ENCODE assay signal across 1 cellular context in genomic region chr1:2194898-2195673, GRCh38.
TF ChIP-seq lines count a peak whose summit lies in the region.

No MANE protein-coding gene starts in this region.

TF ChIP-seq in HepG2, 621 proteins besides CTCF, POLR2A, EP300 and RAD21 (continued from another document and continues in another):
- TF ChIP-seq RFX1 (IDR thresholded peaks at IDR 0.05): no peak
- TF ChIP-seq FOXJ3 (CRISPR knock-in tag; IDR thresholded peaks at IDR 0.05; ENCODE audit: borderline replicate concordance): peak; percentile 55; the same call in 1 of the 2 replicates
- TF ChIP-seq NKX3-1 (CRISPR knock-in tag; IDR thresholded peaks at IDR 0.05): peak; percentile 64; the same call in 1 of the 2 replicates
- no peak for TF ChIP-seq PHB2 (IDR thresholded peaks at IDR 0.05; ENCODE audit: partially characterized antibody)
- TF ChIP-seq PRPF4 (IDR thresholded peaks at IDR 0.05; ENCODE audit: low read depth, low read length, poor library complexity, severe bottlenecking): no peak
- TF ChIP-seq GTF3A (CRISPR knock-in tag; conservative IDR thresholded peaks at IDR 0.05): no peak
- peak; percentile 86; a peak in 3 of 4 replicates for TF ChIP-seq HMGXB4 (CRISPR knock-in tag; IDR thresholded peaks at IDR 0.05; ENCODE audit: borderline replicate concordance in 1 of 2, low read depth in 1 of 2)
- TF ChIP-seq, protein P1, sequence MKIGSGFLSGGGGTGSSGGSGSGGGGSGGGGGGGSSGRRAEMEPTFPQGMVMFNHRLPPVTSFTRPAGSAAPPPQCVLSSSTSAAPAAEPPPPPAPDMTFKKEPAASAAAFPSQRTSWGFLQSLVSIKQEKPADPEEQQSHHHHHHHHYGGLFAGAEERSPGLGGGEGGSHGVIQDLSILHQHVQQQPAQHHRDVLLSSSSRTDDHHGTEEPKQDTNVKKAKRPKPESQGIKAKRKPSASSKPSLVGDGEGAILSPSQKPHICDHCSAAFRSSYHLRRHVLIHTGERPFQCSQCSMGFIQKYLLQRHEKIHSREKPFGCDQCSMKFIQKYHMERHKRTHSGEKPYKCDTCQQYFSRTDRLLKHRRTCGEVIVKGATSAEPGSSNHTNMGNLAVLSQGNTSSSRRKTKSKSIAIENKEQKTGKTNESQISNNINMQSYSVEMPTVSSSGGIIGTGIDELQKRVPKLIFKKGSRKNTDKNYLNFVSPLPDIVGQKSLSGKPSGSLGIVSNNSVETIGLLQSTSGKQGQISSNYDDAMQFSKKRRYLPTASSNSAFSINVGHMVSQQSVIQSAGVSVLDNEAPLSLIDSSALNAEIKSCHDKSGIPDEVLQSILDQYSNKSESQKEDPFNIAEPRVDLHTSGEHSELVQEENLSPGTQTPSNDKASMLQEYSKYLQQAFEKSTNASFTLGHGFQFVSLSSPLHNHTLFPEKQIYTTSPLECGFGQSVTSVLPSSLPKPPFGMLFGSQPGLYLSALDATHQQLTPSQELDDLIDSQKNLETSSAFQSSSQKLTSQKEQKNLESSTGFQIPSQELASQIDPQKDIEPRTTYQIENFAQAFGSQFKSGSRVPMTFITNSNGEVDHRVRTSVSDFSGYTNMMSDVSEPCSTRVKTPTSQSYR (CRISPR knock-in tag; IDR thresholded peaks at IDR 0.05; ENCODE audit: borderline replicate concordance): no peak
- TF ChIP-seq ZNF777 (CRISPR knock-in tag; IDR thresholded peaks at IDR 0.05): peak; percentile 53
- peak; percentile 49; the same call in 1 of the 2 replicates for TF ChIP-seq SATB2 (CRISPR knock-in tag; IDR thresholded peaks at IDR 0.05)
- peak; percentile 63; the same call in 1 of the 2 replicates for TF ChIP-seq FOXK1 (CRISPR knock-in tag; IDR thresholded peaks at IDR 0.05; ENCODE audit: borderline replicate concordance, low read depth)
- TF ChIP-seq, protein P2, sequence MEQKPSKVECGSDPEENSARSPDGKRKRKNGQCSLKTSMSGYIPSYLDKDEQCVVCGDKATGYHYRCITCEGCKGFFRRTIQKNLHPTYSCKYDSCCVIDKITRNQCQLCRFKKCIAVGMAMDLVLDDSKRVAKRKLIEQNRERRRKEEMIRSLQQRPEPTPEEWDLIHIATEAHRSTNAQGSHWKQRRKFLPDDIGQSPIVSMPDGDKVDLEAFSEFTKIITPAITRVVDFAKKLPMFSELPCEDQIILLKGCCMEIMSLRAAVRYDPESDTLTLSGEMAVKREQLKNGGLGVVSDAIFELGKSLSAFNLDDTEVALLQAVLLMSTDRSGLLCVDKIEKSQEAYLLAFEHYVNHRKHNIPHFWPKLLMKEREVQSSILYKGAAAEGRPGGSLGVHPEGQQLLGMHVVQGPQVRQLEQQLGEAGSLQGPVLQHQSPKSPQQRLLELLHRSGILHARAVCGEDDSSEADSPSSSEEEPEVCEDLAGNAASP (CRISPR knock-in tag; IDR thresholded peaks at IDR 0.05; ENCODE audit: borderline replicate concordance): peak; percentile 51; the same call in 1 of the 2 replicates
- TF ChIP-seq NFRKB (IDR thresholded peaks at IDR 0.05): no peak
- no peak for TF ChIP-seq ZNF17 (CRISPR knock-in tag; IDR thresholded peaks at IDR 0.05)
- TF ChIP-seq GFI1 (CRISPR knock-in tag; IDR thresholded peaks at IDR 0.05; ENCODE audit: borderline replicate concordance): peak; percentile 39; the same call in 1 of the 2 replicates
- TF ChIP-seq ZNF609 (CRISPR knock-in tag; IDR thresholded peaks at IDR 0.05; ENCODE audit: borderline replicate concordance): 0 out of 2 replicates have a peak, but pooled peaks have one; percentile 23
- no peak for TF ChIP-seq ZNF44 (CRISPR knock-in tag; IDR thresholded peaks at IDR 0.05)
- TF ChIP-seq ZBTB38 (CRISPR knock-in tag; IDR thresholded peaks at IDR 0.05): 0 out of 2 replicates have a peak, but pooled peaks have one; percentile 29
- no peak for TF ChIP-seq ZNF652 (CRISPR knock-in tag; IDR thresholded peaks at IDR 0.05; ENCODE audit: borderline replicate concordance, low read depth)
- no peak for TF ChIP-seq STAT5B (CRISPR knock-in tag; IDR thresholded peaks at IDR 0.05)
- no peak for TF ChIP-seq SIX1 (CRISPR knock-in tag; IDR thresholded peaks at IDR 0.05; ENCODE audit: borderline replicate concordance)
- TF ChIP-seq ZMAT3 (CRISPR knock-in tag; conservative IDR thresholded peaks at IDR 0.05): peak; percentile 65; the same call in 1 of the 2 replicates
- TF ChIP-seq FOSL1 (CRISPR knock-in tag; IDR thresholded peaks at IDR 0.05; ENCODE audit: borderline replicate concordance): no peak
- TF ChIP-seq ZNF558 (CRISPR knock-in tag; IDR thresholded peaks at IDR 0.05; ENCODE audit: borderline replicate concordance): peak; percentile 24; the same call in 1 of the 2 replicates
- no peak for TF ChIP-seq REST (IDR thresholded peaks at IDR 0.05; ENCODE audit: borderline replicate concordance in 1 of 2, low read depth in 1 of 2, low read length in 2 of 2)
- TF ChIP-seq STAG1 (CRISPR knock-in tag; IDR thresholded peaks at IDR 0.05): peak; percentile 100
- TF ChIP-seq, protein P3, sequence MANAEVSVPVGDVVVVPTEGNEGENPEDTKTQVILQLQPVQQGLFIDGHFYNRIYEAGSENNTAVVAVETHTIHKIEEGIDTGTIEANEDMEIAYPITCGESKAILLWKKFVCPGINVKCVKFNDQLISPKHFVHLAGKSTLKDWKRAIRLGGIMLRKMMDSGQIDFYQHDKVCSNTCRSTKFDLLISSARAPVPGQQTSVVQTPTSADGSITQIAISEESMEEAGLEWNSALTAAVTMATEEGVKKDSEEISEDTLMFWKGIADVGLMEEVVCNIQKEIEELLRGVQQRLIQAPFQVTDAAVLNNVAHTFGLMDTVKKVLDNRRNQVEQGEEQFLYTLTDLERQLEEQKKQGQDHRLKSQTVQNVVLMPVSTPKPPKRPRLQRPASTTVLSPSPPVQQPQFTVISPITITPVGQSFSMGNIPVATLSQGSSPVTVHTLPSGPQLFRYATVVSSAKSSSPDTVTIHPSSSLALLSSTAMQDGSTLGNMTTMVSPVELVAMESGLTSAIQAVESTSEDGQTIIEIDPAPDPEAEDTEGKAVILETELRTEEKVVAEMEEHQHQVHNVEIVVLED (CRISPR knock-in tag; IDR thresholded peaks at IDR 0.05; ENCODE audit: borderline replicate concordance): peak; percentile 47; the same call in 1 of the 2 replicates
- TF ChIP-seq, protein P4, sequence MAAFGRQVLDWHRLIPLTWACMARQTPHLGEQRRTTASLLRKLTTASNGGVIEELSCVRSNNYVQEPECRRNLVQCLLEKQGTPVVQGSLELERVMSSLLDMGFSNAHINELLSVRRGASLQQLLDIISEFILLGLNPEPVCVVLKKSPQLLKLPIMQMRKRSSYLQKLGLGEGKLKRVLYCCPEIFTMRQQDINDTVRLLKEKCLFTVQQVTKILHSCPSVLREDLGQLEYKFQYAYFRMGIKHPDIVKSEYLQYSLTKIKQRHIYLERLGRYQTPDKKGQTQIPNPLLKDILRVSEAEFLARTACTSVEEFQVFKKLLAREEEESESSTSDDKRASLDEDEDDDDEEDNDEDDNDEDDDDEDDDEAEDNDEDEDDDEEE (CRISPR knock-in tag; IDR thresholded peaks at IDR 0.05): no peak; the same call in 1 of the 2 replicates
- peak; percentile 54 for TF ChIP-seq MED1 (CRISPR knock-in tag; IDR thresholded peaks at IDR 0.05)
- no peak for TF ChIP-seq JDP2 (CRISPR knock-in tag; IDR thresholded peaks at IDR 0.05; ENCODE audit: borderline replicate concordance)
- TF ChIP-seq THAP7 (CRISPR knock-in tag; IDR thresholded peaks at IDR 0.05): no peak; the same call in 1 of the 2 replicates
- TF ChIP-seq GLI4 (CRISPR knock-in tag; IDR thresholded peaks at IDR 0.05; ENCODE audit: borderline replicate concordance): 0 out of 2 replicates have a peak, but pooled peaks have one; percentile 26
- TF ChIP-seq ZNF331 (CRISPR knock-in tag; IDR thresholded peaks at IDR 0.05): peak; percentile 77
- TF ChIP-seq, protein P5, sequence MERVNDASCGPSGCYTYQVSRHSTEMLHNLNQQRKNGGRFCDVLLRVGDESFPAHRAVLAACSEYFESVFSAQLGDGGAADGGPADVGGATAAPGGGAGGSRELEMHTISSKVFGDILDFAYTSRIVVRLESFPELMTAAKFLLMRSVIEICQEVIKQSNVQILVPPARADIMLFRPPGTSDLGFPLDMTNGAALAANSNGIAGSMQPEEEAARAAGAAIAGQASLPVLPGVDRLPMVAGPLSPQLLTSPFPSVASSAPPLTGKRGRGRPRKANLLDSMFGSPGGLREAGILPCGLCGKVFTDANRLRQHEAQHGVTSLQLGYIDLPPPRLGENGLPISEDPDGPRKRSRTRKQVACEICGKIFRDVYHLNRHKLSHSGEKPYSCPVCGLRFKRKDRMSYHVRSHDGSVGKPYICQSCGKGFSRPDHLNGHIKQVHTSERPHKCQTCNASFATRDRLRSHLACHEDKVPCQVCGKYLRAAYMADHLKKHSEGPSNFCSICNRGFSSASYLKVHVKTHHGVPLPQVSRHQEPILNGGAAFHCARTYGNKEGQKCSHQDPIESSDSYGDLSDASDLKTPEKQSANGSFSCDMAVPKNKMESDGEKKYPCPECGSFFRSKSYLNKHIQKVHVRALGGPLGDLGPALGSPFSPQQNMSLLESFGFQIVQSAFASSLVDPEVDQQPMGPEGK (CRISPR knock-in tag; IDR thresholded peaks at IDR 0.05): peak; percentile 84
